In the genomic region with DNA sequence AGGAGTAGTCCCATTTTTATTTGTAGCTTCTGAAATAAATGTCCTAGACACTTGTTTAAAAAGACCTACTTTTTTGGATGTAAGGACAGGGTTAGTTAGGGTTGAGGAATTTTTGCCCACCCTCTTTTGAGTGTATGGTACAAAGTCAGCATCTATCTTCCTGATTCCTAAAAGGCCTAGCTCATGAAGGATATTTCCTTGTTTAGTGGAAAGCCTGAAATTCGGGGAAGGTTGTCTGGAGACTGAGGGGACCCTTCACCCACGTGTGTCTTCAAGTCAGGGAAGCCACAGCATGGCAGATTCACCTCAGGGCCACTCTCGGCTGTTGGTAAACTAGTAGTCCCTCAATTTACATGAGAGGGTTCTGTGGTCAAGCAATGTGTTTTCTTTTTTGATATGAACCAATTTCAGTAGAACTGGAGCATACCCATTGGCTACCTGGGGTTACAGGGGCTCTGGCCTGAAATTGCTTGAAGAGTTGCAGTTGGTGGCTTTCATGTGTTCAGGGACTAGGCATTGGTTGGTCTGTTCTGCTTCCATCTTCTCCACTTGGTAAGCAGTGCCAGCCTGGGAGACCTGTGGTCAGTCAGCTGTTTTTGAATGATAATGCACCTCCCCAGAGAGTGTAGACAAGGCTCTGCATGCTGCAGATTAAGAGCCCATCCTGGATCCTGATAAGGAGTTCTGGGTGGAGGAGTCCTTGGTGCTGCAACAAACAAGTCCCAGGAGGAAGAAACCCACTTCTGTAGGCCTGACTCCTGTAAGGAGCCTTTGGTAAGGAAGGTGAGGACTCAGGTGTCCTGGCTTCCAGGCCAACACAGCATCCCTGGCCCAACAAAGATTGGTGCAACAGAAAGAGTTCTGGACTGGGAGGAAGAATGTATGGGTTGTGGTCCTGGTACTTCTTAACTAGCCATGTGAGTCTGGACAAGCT, we compare ENCODE assay signal across 14 cellular contexts. TPM values are rescaled to one million over a fixed set of nuclear protein-coding genes. Genes with fewer than 3 reads are reported as not detected.
DNase-seq lines count a peak whose midpoint lies in the region; ATAC-seq and TF ChIP-seq lines count a peak whose summit lies in the region.
"Had no signal": no experiment of that assay in that cellular context is flagged by ENCODE, and none has a peak within 500 bp of the region (broad histone marks: within the 10 kb centered on the region; RNA-seq: fewer than 3 reads in every experiment).

No MANE protein-coding gene starts in this region.

- no peak for TF ChIP-seq POLR2A in gastrocnemius medialis (IDR thresholded peaks at IDR 0.05)

- no peak overlapping the region for H3K9ac ChIP-seq in KMS-11

- H3K36me3 ChIP-seq in KMS-11 (ENCODE audit: insufficient read depth) (peaks cover 22% of the 10 kb centered on the region; the same call in 1 of the 2 replicates), gastrocnemius medialis (peaks cover 0 to 21% of the 10 kb centered on the region in 2 donors)

- peaks cover 79% of the 10 kb centered on the region for H3K36me3 Mint-ChIP-seq in activated T-helper 2 cell treated with anti-CD3 and anti-CD28 coated beads, Interferon-gamma antibody, Interleukin-2, Interleukin-4, amounts not matched to agents 10 μg/mL and 5 μg/mL and 100 μg/mL, durations not matched to agents 14 hours and 24 hours and 36 hours (ENCODE audit: low read depth)

- TF ChIP-seq CTCF in KMS-11 (conservative IDR thresholded peaks at IDR 0.05; ENCODE audit: low read depth, low read length) (no peak), gastrocnemius medialis (IDR thresholded peaks at IDR 0.05 in 4 of 5, conservative IDR thresholded peaks at IDR 0.05 in 1 of 5) (no peak)

- H3K79me2 ChIP-seq in KMS-11 (ENCODE audit: insufficient read depth, low read depth) = peaks cover 38% of the 10 kb centered on the region

- no peak overlapping the region for H3K4me3 ChIP-seq in KMS-11 (IDR thresholded peaks at IDR 0.05; ENCODE audit: insufficient read depth, low read depth, low read length)
- H3K4me3 ChIP-seq in gastrocnemius medialis = no peak overlapping the region

- ATAC-seq in gastrocnemius medialis (no peak), HG03439 (IDR thresholded peaks at IDR 0.05; ENCODE audit: unreplicated experiment) (no peak)

- H3K4me2 ChIP-seq in KMS-11 = peak overlapping the region; percentile 100; the same call in 1 of the 2 replicates

- no peak overlapping the region for H2AFZ ChIP-seq in KMS-11 (ENCODE audit: low read depth)

- peaks cover 72% of the 10 kb centered on the region for H3K4me1 ChIP-seq in KMS-11 (ENCODE audit: low read depth, poor library complexity, severe bottlenecking)
- peaks cover 19 to 23% of the 10 kb centered on the region in 2 donors for H3K4me1 ChIP-seq in gastrocnemius medialis

- intact Hi-C loops in activated T-helper 2 cell treated with anti-CD3 and anti-CD28 coated beads, Interferon-gamma antibody, Interleukin-2, Interleukin-4, amounts not matched to agents 10 μg/mL and 5 μg/mL and 100 μg/mL, durations not matched to agents 14 hours and 24 hours and 36 hours (cut with micrococcal nuclease) = no loop called here
- intact Hi-C loops in gastrocnemius medialis (cut with DNase I; ENCODE audit: low total_unique reads) = no loop called here

- H3K27me3 ChIP-seq in KMS-11 (ENCODE audit: insufficient read depth, low read depth) = no peaks in the 10 kb centered on the region
- H3K27me3 ChIP-seq in gastrocnemius medialis = no peaks in the 10 kb centered on the region

- no peaks in the 10 kb centered on the region for H3K27me3 Mint-ChIP-seq in activated T-helper 2 cell treated with anti-CD3 and anti-CD28 coated beads, Interferon-gamma antibody, Interleukin-2, Interleukin-4, amounts not matched to agents 10 μg/mL and 5 μg/mL and 100 μg/mL, durations not matched to agents 14 hours and 24 hours and 36 hours (ENCODE audit: low read depth)

- no peaks in the 10 kb centered on the region for H3K9me3 Mint-ChIP-seq in activated T-helper 2 cell treated with anti-CD3 and anti-CD28 coated beads, Interferon-gamma antibody, Interleukin-2, Interleukin-4, amounts not matched to agents 10 μg/mL and 5 μg/mL and 100 μg/mL, durations not matched to agents 14 hours and 24 hours and 36 hours

- H4K20me1 ChIP-seq in KMS-11 (ENCODE audit: insufficient read depth) = peaks cover 31% of the 10 kb centered on the region

- H3K27ac Mint-ChIP-seq in activated T-helper 2 cell treated with anti-CD3 and anti-CD28 coated beads, Interferon-gamma antibody, Interleukin-2, Interleukin-4, amounts not matched to agents 10 μg/mL and 5 μg/mL and 100 μg/mL, durations not matched to agents 14 hours and 24 hours and 36 hours = peak overlapping the region; percentile 31

- DNase-seq in DMS53 (lab: John Stamatoyannopoulos, UW) (peak; percentile 48), DMS53 treated with DMSO at 0.1 percent for 48 hours (lab: John Stamatoyannopoulos, UW; ENCODE audit: unreplicated experiment) (no peak), gastrocnemius medialis (no peak), cerebellum (ENCODE audit: low spot score) (no peak), A172 (ENCODE audit: low spot score) (no peak)
- DNase-seq in activated T-helper 2 cell treated with anti-CD3 and anti-CD28 coated beads, Interferon-gamma antibody, Interleukin-2, Interleukin-4, amounts not matched to agents 10 μg/mL and 5 μg/mL and 100 μg/mL, durations not matched to agents 14 hours and 24 hours and 36 hours (ENCODE audit: low spot score) = no peak
- DNase-seq: DMS153, IMR-90, retina, SIG-M5 had no signal

- H3K27ac ChIP-seq in KMS-11 = peak overlapping the region; percentile 60; the same call in 1 of the 2 replicates
- H3K27ac ChIP-seq in gastrocnemius medialis = peak overlapping the region in 3 of 4 donors; percentile 41 to 98 (median 98)
- H3K27ac ChIP-seq: 22Rv1 had no signal

- in situ Hi-C loops in gastrocnemius medialis (cut with MboI; ENCODE audit: low sequenced_read_pairs in 4 of 4) = no loop called here

- no peaks in the 10 kb centered on the region for H3K9me3 ChIP-seq in gastrocnemius medialis

- H3K4me3 Mint-ChIP-seq in activated T-helper 2 cell treated with anti-CD3 and anti-CD28 coated beads, Interferon-gamma antibody, Interleukin-2, Interleukin-4, amounts not matched to agents 10 μg/mL and 5 μg/mL and 100 μg/mL, durations not matched to agents 14 hours and 24 hours and 36 hours (ENCODE audit: low read depth) = no peak overlapping the region

- peaks cover 34% of the 10 kb centered on the region for H3K4me1 Mint-ChIP-seq in activated T-helper 2 cell treated with anti-CD3 and anti-CD28 coated beads, Interferon-gamma antibody, Interleukin-2, Interleukin-4, amounts not matched to agents 10 μg/mL and 5 μg/mL and 100 μg/mL, durations not matched to agents 14 hours and 24 hours and 36 hours (ENCODE audit: low read depth)

RNA-seq across cellular contexts. Expression of gene BTG2, which starts 6.3 kb away (rescaled TPM):
- 98.1 and 98.8 TPM in 2 replicates for total RNA-seq in activated T-helper 2 cell treated with anti-CD3 and anti-CD28 coated beads, Interferon-gamma antibody, Interleukin-2, Interleukin-4, amounts not matched to agents 10 μg/mL and 5 μg/mL and 100 μg/mL, durations not matched to agents 14 hours and 24 hours and 36 hours
- total RNA-seq in gastrocnemius medialis = 100 to 1,000 TPM in 1 of 4 donors, 10 to 100 TPM in 3; 48.0 to 286 (median 74.9) TPM
- 17.4 TPM for total RNA-seq in cerebellum
- total RNA-seq in A172 (2014; rRNA removed; shearing (Covaris generic)) = 11.3 and 13.2 TPM in 2 replicates

RNA-seq across cellular contexts. Expression of gene FMOD, which starts 39.3 kb away (rescaled TPM):
- total RNA-seq in activated T-helper 2 cell treated with anti-CD3 and anti-CD28 coated beads, Interferon-gamma antibody, Interleukin-2, Interleukin-4, amounts not matched to agents 10 μg/mL and 5 μg/mL and 100 μg/mL, durations not matched to agents 14 hours and 24 hours and 36 hours = 4.0 and 5.4 TPM in 2 replicates
- total RNA-seq in gastrocnemius medialis (10 to 100 TPM in 1 of 4 donors, 1 to 10 TPM in 3; 6.3 to 15.8 (median 7.8) TPM), cerebellum (1.6 TPM)
- total RNA-seq in A172 (2014; rRNA removed; shearing (Covaris generic)) = not detected in 2 replicates
- total RNA-seq: mononuclear cell had no signal
